22 cellular contexts compared by ENCODE assay signal in genomic region chr6:160004419-160005160, GRCh38. TPM values are rescaled to one million over a fixed set of nuclear protein-coding genes. Genes with fewer than 3 reads are reported as not detected.
DNase-seq lines count a peak whose midpoint lies in the region; ATAC-seq and TF ChIP-seq lines count a peak whose summit lies in the region.
"Had no signal": no experiment of that assay in that cellular context is flagged by ENCODE, and none has a peak within 500 bp of the region (broad histone marks: within the 10 kb centered on the region; RNA-seq: fewer than 3 reads in every experiment).

No MANE protein-coding gene starts in this region.

- intact Hi-C loops in Calu3 (cut with micrococcal nuclease; ENCODE audit: unreplicated experiment) = no loop called here

- H3K4me1 Mint-ChIP-seq in CD4-positive, CD25-positive, alpha-beta regulatory T cell = peaks cover 31 to 57% (median 37%) of the 10 kb centered on the region in 4 donors
- peaks cover 25% of the 10 kb centered on the region for H3K4me1 Mint-ChIP-seq in endothelial cell (ENCODE audit: unreplicated experiment)
- H3K4me1 Mint-ChIP-seq in natural killer cell treated with Interleukin-12 subunit alpha and Interleukin-12 subunit beta and Interleukin-15 and Interleukin-18, amount 100 ng/mL, for 72 hours (ENCODE audit: low read depth in 2 of 2) = peaks cover 58 to 60% of the 10 kb centered on the region in 2 donors
- no peaks in the 10 kb centered on the region for H3K4me1 Mint-ChIP-seq in Calu3 (ENCODE audit: low read depth, unreplicated experiment)

- H3K4me3 ChIP-seq in CD4-positive, CD25-positive, alpha-beta regulatory T cell (ENCODE audit: low read depth, low read length) = no peak overlapping the region

- peak overlapping the region; percentile 12 to 59 (median 34) for H3K27ac Mint-ChIP-seq in CD4-positive, CD25-positive, alpha-beta regulatory T cell
- peak overlapping the region; percentile 91 for H3K27ac Mint-ChIP-seq in endothelial cell (ENCODE audit: unreplicated experiment)
- H3K27ac Mint-ChIP-seq in natural killer cell treated with Interleukin-12 subunit alpha and Interleukin-12 subunit beta and Interleukin-15 and Interleukin-18, amount 100 ng/mL, for 72 hours = peak overlapping the region; percentile 59 to 62
- H3K27ac Mint-ChIP-seq in Calu3 (ENCODE audit: unreplicated experiment) = no peak overlapping the region
- H3K27ac Mint-ChIP-seq: activated CD4-positive, alpha-beta T cell treated with anti-CD3 and anti-CD28 coated beads, Interleukin-2, amount 10 ng/mL, durations not matched to agents 7 days and 5 days; activated CD8-positive, alpha-beta memory T cell treated with anti-CD3 and anti-CD28 coated beads, Interleukin-2, amount 10 ng/mL, durations not matched to agents 7 days and 5 days had no signal

- H3K9me3 ChIP-seq in CD4-positive, CD25-positive, alpha-beta regulatory T cell (ENCODE audit: control insufficient read depth in 2 of 2, low read length in 2 of 2) = no peaks in the 10 kb centered on the region
- H3K9me3 ChIP-seq: SK-N-SH, testis had no signal

- DNase-seq in CD4-positive, CD25-positive, alpha-beta regulatory T cell = no peak
- peak; percentile 54 for DNase-seq in NCI-H2227 (lab: John Stamatoyannopoulos, UW; ENCODE audit: unreplicated experiment)
- DNase-seq in endothelial cell (ENCODE audit: low spot score) = no peak
- DNase-seq in natural killer cell treated with Interleukin-12 subunit alpha and Interleukin-12 subunit beta and Interleukin-15 and Interleukin-18, amount 100 ng/mL, for 72 hours (ENCODE audit: low spot score) = no peak
- no peak for DNase-seq in NCI-H526 (lab: John Stamatoyannopoulos, UW)
- DNase-seq in Calu3 = no peak
- no peak for DNase-seq in NCI-H774 (lab: John Stamatoyannopoulos, UW)
- no peak for DNase-seq in OCI-M2 (lab: John Stamatoyannopoulos, UW; ENCODE audit: unreplicated experiment)
- DNase-seq: activated CD4-positive, alpha-beta T cell treated with anti-CD3 and anti-CD28 coated beads, Interleukin-2, amount 10 ng/mL, durations not matched to agents 7 days and 5 days; activated CD8-positive, alpha-beta memory T cell treated with anti-CD3 and anti-CD28 coated beads, Interleukin-2, amount 10 ng/mL, durations not matched to agents 7 days and 5 days; activated naive CD4-positive, alpha-beta T cell treated with Interleukin-2 at 50 U/mL for 16 hours; activated T-cell treated with anti-CD3 and anti-CD28 coated beads, Interleukin-2, amount 50 U/mL, for 72 hours; C1 segment of cervical spinal cord; kidney; mesendoderm; NCI-H1105 treated with DMSO at 0.1 percent for 48 hours; NCI-H2029 treated with DMSO at 0.1 percent for 48 hours; NK-92 treated with Interleukin-12 subunit alpha and Interleukin-12 subunit beta, amount 100 ng/mL, for 24 hours; stimulated activated CD4-positive, alpha-beta T cell treated with anti-CD3 and anti-CD28 coated beads, Interleukin-2, amount 100 ng/mL, for 48 hours; testis had no signal

- H3K27me3 ChIP-seq in CD4-positive, CD25-positive, alpha-beta regulatory T cell (ENCODE audit: control insufficient read depth, insufficient read depth, low read length) = no peaks in the 10 kb centered on the region
- H3K27me3 ChIP-seq: testis had no signal

- no peak for TF ChIP-seq CTCF in endothelial cell (IDR thresholded peaks at IDR 0.05; ENCODE audit: unreplicated experiment)
- TF ChIP-seq CTCF in Calu3 (IDR thresholded peaks at IDR 0.05; ENCODE audit: unreplicated experiment) = no peak

- H3K9me3 Mint-ChIP-seq in CD4-positive, CD25-positive, alpha-beta regulatory T cell = peaks cover 0 to 5% (median 0%) of the 10 kb centered on the region in 7 donors
- H3K9me3 Mint-ChIP-seq in endothelial cell (ENCODE audit: unreplicated experiment) (no peaks in the 10 kb centered on the region), Calu3 (ENCODE audit: low read depth, unreplicated experiment) (no peaks in the 10 kb centered on the region)
- H3K9me3 Mint-ChIP-seq in natural killer cell treated with Interleukin-12 subunit alpha and Interleukin-12 subunit beta and Interleukin-15 and Interleukin-18, amount 100 ng/mL, for 72 hours = peaks cover 6% of the 10 kb centered on the region
- H3K9me3 Mint-ChIP-seq: activated T-cell treated with anti-CD3 and anti-CD28 coated beads, Interleukin-2, amount 50 U/mL, for 72 hours; stimulated activated memory B cell treated with anti-CD40 and anti-IgM and Interleukin-4, amounts not matched to agents 10 μg/mL and 1 μg/mL and 100 μg/mL, for 72 hours had no signal

- H3K27ac ChIP-seq in CD4-positive, CD25-positive, alpha-beta regulatory T cell (ENCODE audit: insufficient read depth, low read length, poor library complexity, severe bottlenecking) = no peak overlapping the region
- H3K27ac ChIP-seq: testis had no signal

- peaks cover 24% of the 10 kb centered on the region for H3K36me3 Mint-ChIP-seq in CD4-positive, CD25-positive, alpha-beta regulatory T cell
- peaks cover 5% of the 10 kb centered on the region for H3K36me3 Mint-ChIP-seq in endothelial cell (ENCODE audit: low read depth, unreplicated experiment)
- peaks cover 44% of the 10 kb centered on the region for H3K36me3 Mint-ChIP-seq in natural killer cell treated with Interleukin-12 subunit alpha and Interleukin-12 subunit beta and Interleukin-15 and Interleukin-18, amount 100 ng/mL, for 72 hours
- peaks cover 9% of the 10 kb centered on the region for H3K36me3 Mint-ChIP-seq in Calu3 (ENCODE audit: insufficient read depth, unreplicated experiment)

- H3K36me3 ChIP-seq in CD4-positive, CD25-positive, alpha-beta regulatory T cell (ENCODE audit: control insufficient read depth, insufficient read depth, low read length) = peaks cover 8% of the 10 kb centered on the region

- H3K4me1 ChIP-seq in CD4-positive, CD25-positive, alpha-beta regulatory T cell (ENCODE audit: control insufficient read depth, insufficient read depth, low read length, poor library complexity, severe bottlenecking) = peaks cover 11% of the 10 kb centered on the region

- H3K27me3 Mint-ChIP-seq in CD4-positive, CD25-positive, alpha-beta regulatory T cell = no peaks in the 10 kb centered on the region
- H3K27me3 Mint-ChIP-seq in endothelial cell (ENCODE audit: unreplicated experiment) = peaks cover 2% of the 10 kb centered on the region
- no peaks in the 10 kb centered on the region for H3K27me3 Mint-ChIP-seq in natural killer cell treated with Interleukin-12 subunit alpha and Interleukin-12 subunit beta and Interleukin-15 and Interleukin-18, amount 100 ng/mL, for 72 hours
- no peaks in the 10 kb centered on the region for H3K27me3 Mint-ChIP-seq in Calu3 (ENCODE audit: unreplicated experiment)
- H3K27me3 Mint-ChIP-seq: activated CD4-positive, alpha-beta T cell treated with anti-CD3 and anti-CD28 coated beads, Interleukin-2, amount 10 ng/mL, durations not matched to agents 7 days and 5 days; activated CD8-positive, alpha-beta memory T cell treated with anti-CD3 and anti-CD28 coated beads, Interleukin-2, amount 10 ng/mL, durations not matched to agents 7 days and 5 days; stimulated activated memory B cell treated with anti-CD40 and anti-IgM and Interleukin-4, amounts not matched to agents 10 μg/mL and 1 μg/mL and 100 μg/mL, for 72 hours had no signal

- no peak for ATAC-seq in CD4-positive, CD25-positive, alpha-beta regulatory T cell (ENCODE audit: low read depth in 2 of 2)
- peak; percentile 24 to 51 for ATAC-seq in natural killer cell treated with Interleukin-12 subunit alpha and Interleukin-12 subunit beta and Interleukin-15 and Interleukin-18, amount 100 ng/mL, for 72 hours
- ATAC-seq: activated CD8-positive, alpha-beta memory T cell treated with anti-CD3 and anti-CD28 coated beads, Interleukin-2, amount 10 ng/mL, durations not matched to agents 7 days and 5 days; activated T-cell treated with anti-CD3 and anti-CD28 coated beads, Interleukin-2, amount 50 U/mL, for 72 hours; stimulated activated memory B cell treated with anti-CD40 and anti-IgM and Interleukin-4, amounts not matched to agents 10 μg/mL and 1 μg/mL and 100 μg/mL, for 72 hours had no signal

- CTCF ChIA-PET in Calu3 (lab: Charles Lee) = no interaction called here

- peak overlapping the region in 1 of 4 donors; percentile 46 for H3K4me3 Mint-ChIP-seq in CD4-positive, CD25-positive, alpha-beta regulatory T cell
- peak overlapping the region; percentile 31 for H3K4me3 Mint-ChIP-seq in endothelial cell (ENCODE audit: unreplicated experiment)
- H3K4me3 Mint-ChIP-seq in natural killer cell treated with Interleukin-12 subunit alpha and Interleukin-12 subunit beta and Interleukin-15 and Interleukin-18, amount 100 ng/mL, for 72 hours = peak overlapping the region; percentile 59
- H3K4me3 Mint-ChIP-seq in Calu3 (ENCODE audit: low read depth, unreplicated experiment) = no peak overlapping the region
- H3K4me3 Mint-ChIP-seq: activated CD4-positive, alpha-beta T cell treated with anti-CD3 and anti-CD28 coated beads, Interleukin-2, amount 10 ng/mL, durations not matched to agents 7 days and 5 days; activated CD8-positive, alpha-beta memory T cell treated with anti-CD3 and anti-CD28 coated beads, Interleukin-2, amount 10 ng/mL, durations not matched to agents 7 days and 5 days; stimulated activated memory B cell treated with anti-CD40 and anti-IgM and Interleukin-4, amounts not matched to agents 10 μg/mL and 1 μg/mL and 100 μg/mL, for 72 hours had no signal

- BruUV-seq in Calu3 (replicated peaks; lab: Mats Ljungman, UMichigan) = no TSS peak

RNA-seq across cellular contexts. Expression of gene IGF2R, which starts 35.7 kb away (rescaled TPM):
- total RNA-seq in CD4-positive, CD25-positive, alpha-beta regulatory T cell = 71.2 TPM
- 10 to 100 TPM in 2 of 4 donors, 1 to 10 TPM in 2; 8.8 to 13.4 (median 9.8) TPM for polyA plus RNA-seq in CD4-positive, CD25-positive, alpha-beta regulatory T cell
- total RNA-seq in endothelial cell (ENCODE audit: unreplicated experiment) = 108 TPM
- 100 to 1,000 TPM; 290 to 377 TPM for total RNA-seq in natural killer cell treated with Interleukin-12 subunit alpha and Interleukin-12 subunit beta and Interleukin-15 and Interleukin-18, amount 100 ng/mL, for 72 hours
- total RNA-seq in Calu3 (2022) = 109 and 127 TPM in 2 replicates

Comparison
In these comparisons a context has a peak if more than half of its experiments do, and no peak if none do; other contexts are left out.
1. ATAC-seq: peak in natural killer cell treated with Interleukin-12 subunit alpha and Interleukin-12 subunit beta and Interleukin-15 and Interleukin-18, amount 100 ng/mL, for 72 hours (2 of 2); none in CD4-positive, CD25-positive, alpha-beta regulatory T cell (0 of 2).